In the genomic region with DNA sequence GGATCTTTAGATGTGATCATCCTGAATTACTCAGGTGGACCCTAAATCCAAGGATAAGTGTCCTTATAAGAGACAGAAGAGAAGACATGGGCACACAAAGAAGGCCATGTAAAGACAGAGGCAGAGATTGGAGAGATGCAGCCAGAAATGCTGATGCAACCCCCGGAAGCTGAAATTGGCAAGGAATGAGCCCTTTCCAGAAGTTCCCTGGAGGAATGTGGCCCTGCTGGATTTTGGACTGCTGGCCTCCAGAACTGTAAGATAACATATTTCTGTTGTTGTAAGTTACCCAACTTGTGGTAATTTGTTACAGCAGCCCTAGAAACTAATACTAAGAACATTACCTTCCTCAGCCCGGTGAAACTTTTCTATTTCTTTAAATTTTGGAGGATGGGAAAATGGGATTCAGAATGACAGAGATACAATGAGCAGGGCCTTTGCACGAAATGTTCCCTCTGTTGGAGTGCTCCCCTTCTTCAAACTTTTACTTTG, we compare ENCODE assay signal across 14 cellular contexts. TPM values are rescaled to one million over a fixed set of nuclear protein-coding genes. Genes with fewer than 3 reads are reported as not detected.
"Had no signal": no experiment of that assay in that cellular context is flagged by ENCODE, and none has a peak within 500 bp of the region (broad histone marks: within the 10 kb centered on the region; RNA-seq: fewer than 3 reads in every experiment).

No MANE protein-coding gene starts in this region.

- H3K4me1 ChIP-seq: foreskin keratinocyte, psoas muscle, spleen, stomach had no signal

- H3K27me3 ChIP-seq: cardiac muscle cell, foreskin keratinocyte, spleen, stomach had no signal

- H3K4me1 Mint-ChIP-seq: activated naive CD4-positive, alpha-beta T cell treated with anti-CD3 and anti-CD28 coated beads, Interleukin-2, amount 10 ng/mL, durations not matched to agents 7 days and 5 days had no signal

- ATAC-seq: foreskin keratinocyte, psoas muscle, sciatic nerve had no signal

- H3K36me3 ChIP-seq: cardiac muscle cell, spleen, stomach, thoracic aorta had no signal

- H3K27me3 Mint-ChIP-seq: activated naive CD4-positive, alpha-beta T cell treated with anti-CD3 and anti-CD28 coated beads, Interleukin-2, amount 10 ng/mL, durations not matched to agents 7 days and 5 days had no signal

- H3K9me3 ChIP-seq: psoas muscle, stomach, thoracic aorta had no signal

- FAIRE-seq: urothelium cell line had no signal

- DNase-seq: activated CD4-positive, alpha-beta T cell treated with anti-CD3 and anti-CD28 coated beads, Interleukin-2, amount 50 U/mL, for 48 hours; activated naive CD4-positive, alpha-beta T cell treated with anti-CD3 and anti-CD28 coated beads, Interleukin-2, amount 10 ng/mL, durations not matched to agents 7 days and 5 days; foreskin keratinocyte; glutamatergic neuron; hypothalamus; kidney glomerular epithelial cell; psoas muscle; spleen; stomach had no signal

- H3K4me3 ChIP-seq: cardiac muscle cell, psoas muscle, spleen, stomach, thoracic aorta had no signal

- H3K4me3 Mint-ChIP-seq: activated naive CD4-positive, alpha-beta T cell treated with anti-CD3 and anti-CD28 coated beads, Interleukin-2, amount 10 ng/mL, durations not matched to agents 7 days and 5 days had no signal

- H3K9me3 Mint-ChIP-seq: activated T-helper 2 cell treated with anti-CD3 and anti-CD28 coated beads, Interferon-gamma antibody, Interleukin-2, Interleukin-4, amounts not matched to agents 10 μg/mL and 5 μg/mL and 100 μg/mL, durations not matched to agents 14 hours and 24 hours and 36 hours had no signal

- H3K36me3 Mint-ChIP-seq: activated naive CD4-positive, alpha-beta T cell treated with anti-CD3 and anti-CD28 coated beads, Interleukin-2, amount 10 ng/mL, durations not matched to agents 7 days and 5 days had no signal

- H3K27ac ChIP-seq: cardiac muscle cell, foreskin keratinocyte, psoas muscle, spleen, stomach, thoracic aorta had no signal

RNA-seq across cellular contexts. Expression of gene PLPP3, which starts 11.2 kb away (rescaled TPM):
- total RNA-seq: activated T-helper 2 cell treated with anti-CD3 and anti-CD28 coated beads, Interferon-gamma antibody, Interleukin-2, Interleukin-4, amounts not matched to agents 10 μg/mL and 5 μg/mL and 100 μg/mL, durations not matched to agents 14 hours and 24 hours and 36 hours had no signal

RNA-seq across cellular contexts. Expression of gene PRKAA2, which starts 54.5 kb away (rescaled TPM):
- total RNA-seq: activated T-helper 2 cell treated with anti-CD3 and anti-CD28 coated beads, Interferon-gamma antibody, Interleukin-2, Interleukin-4, amounts not matched to agents 10 μg/mL and 5 μg/mL and 100 μg/mL, durations not matched to agents 14 hours and 24 hours and 36 hours had no signal
